ENCODE assay signal across 8 cellular contexts in genomic region chr1:7680791-7681165, GRCh38.
A peak's percentile ranks its signal among the peaks of the same experiment; 100 is the strongest.
DNase-seq lines count a peak whose midpoint lies in the region; ATAC-seq and TF ChIP-seq lines count a peak whose summit lies in the region.

No MANE protein-coding gene starts in this region.

- H3K4me3 Mint-ChIP-seq in activated CD4-positive, alpha-beta T cell treated with anti-CD3 and anti-CD28 coated beads, Interleukin-2, amount 10 ng/mL, durations not matched to agents 7 days and 5 days: peak overlapping the region; percentile 67
- H3K4me3 Mint-ChIP-seq in activated B cell treated with CpG ODN at 0.5 μM for 24 hours: peak overlapping the region; percentile 78

- no peak for DNase-seq in activated CD4-positive, alpha-beta T cell treated with anti-CD3 and anti-CD28 coated beads, Interleukin-2, amount 10 ng/mL, durations not matched to agents 7 days and 5 days
- no peak for DNase-seq in activated CD4-positive, alpha-beta T cell treated with anti-CD3 and anti-CD28 coated beads for 1 hour
- DNase-seq in activated B cell treated with CpG ODN at 0.5 μM for 24 hours (no peak), Right ventricle myocardium superior (no peak), activated gamma-delta T cell (lab: John Stamatoyannopoulos, UW) (no peak), NCI-H1694 treated with DMSO at 0.1 percent for 48 hours (lab: John Stamatoyannopoulos, UW) (no peak)
- no peak for DNase-seq in stimulated activated CD4-positive, alpha-beta T cell treated with anti-CD3 and anti-CD28 coated beads, Interleukin-12 subunit alpha, Interleukin-12 subunit beta, amount 100 ng/mL, for 4 hours

- no peaks in the 10 kb centered on the region for H3K79me2 ChIP-seq in parathyroid adenoma

- POLR2A ChIA-PET in activated CD4-positive, alpha-beta T cell treated with anti-CD3 and anti-CD28 coated beads, Interleukin-2, amount 10 ng/mL, durations not matched to agents 7 days and 5 days (lab: Charles Lee): no interaction called here
- POLR2A ChIA-PET in activated B cell treated with CpG ODN at 0.5 μM for 24 hours (lab: Charles Lee): interaction anchor here (1.8 kb wide), 1 partner anchor 24 kb away, joined by 6 read pairs; no protein-coding TSS in a partner anchor

- TF ChIP-seq CTCF in activated B cell treated with CpG ODN at 0.5 μM for 24 hours (IDR thresholded peaks at IDR 0.05) (no peak), parathyroid adenoma (IDR thresholded peaks at IDR 0.05) (no peak)

- H3K9ac ChIP-seq in parathyroid adenoma: no peak overlapping the region

- H3K27me3 Mint-ChIP-seq in activated CD4-positive, alpha-beta T cell treated with anti-CD3 and anti-CD28 coated beads, Interleukin-2, amount 10 ng/mL, durations not matched to agents 7 days and 5 days: peaks cover 15% of the 10 kb centered on the region
- peaks cover 6% of the 10 kb centered on the region for H3K27me3 Mint-ChIP-seq in activated B cell treated with CpG ODN at 0.5 μM for 24 hours

- H3K4me1 Mint-ChIP-seq in activated CD4-positive, alpha-beta T cell treated with anti-CD3 and anti-CD28 coated beads, Interleukin-2, amount 10 ng/mL, durations not matched to agents 7 days and 5 days: no peaks in the 10 kb centered on the region
- no peaks in the 10 kb centered on the region for H3K4me1 Mint-ChIP-seq in activated B cell treated with CpG ODN at 0.5 μM for 24 hours

- no peaks in the 10 kb centered on the region for H3K27me3 ChIP-seq in parathyroid adenoma (ENCODE audit: control insufficient read depth, insufficient read depth, low read length)

- no peak overlapping the region for H3K27ac ChIP-seq in parathyroid adenoma

- H3K9me3 Mint-ChIP-seq in activated CD4-positive, alpha-beta T cell treated with anti-CD3 and anti-CD28 coated beads, Interleukin-2, amount 10 ng/mL, durations not matched to agents 7 days and 5 days: no peaks in the 10 kb centered on the region
- no peaks in the 10 kb centered on the region for H3K9me3 Mint-ChIP-seq in activated B cell treated with CpG ODN at 0.5 μM for 24 hours

- H3K4me3 ChIP-seq in parathyroid adenoma (ENCODE audit: low read depth, low read length): peak overlapping the region; percentile 71

- intact Hi-C loops in activated B cell treated with CpG ODN at 0.5 μM for 24 hours (cut with micrococcal nuclease): no loop called here
- intact Hi-C loops in Right ventricle myocardium superior (cut with DNase I): no loop called here

- CTCF ChIA-PET in activated CD4-positive, alpha-beta T cell treated with anti-CD3 and anti-CD28 coated beads, Interleukin-2, amount 10 ng/mL, durations not matched to agents 7 days and 5 days (lab: Charles Lee): interaction anchor here (0.9 to 1.2 kb wide), 2 partner anchors 11 to 13 kb away, joined by 3 to 4 read pairs; no protein-coding TSS in a partner anchor
- CTCF ChIA-PET in activated B cell treated with CpG ODN at 0.5 μM for 24 hours (lab: Charles Lee): interaction anchor here (1.1 to 1.3 kb wide), 2 partner anchors 12 to 72 kb away, joined by 4 read pairs; no protein-coding TSS in a partner anchor

- no peaks in the 10 kb centered on the region for H3K4me1 ChIP-seq in parathyroid adenoma

- H2AFZ ChIP-seq in parathyroid adenoma: peak overlapping the region; percentile 90

- H3K9me3 ChIP-seq in parathyroid adenoma (ENCODE audit: control insufficient read depth, low read length): no peaks in the 10 kb centered on the region

- H3K27ac Mint-ChIP-seq in activated CD4-positive, alpha-beta T cell treated with anti-CD3 and anti-CD28 coated beads, Interleukin-2, amount 10 ng/mL, durations not matched to agents 7 days and 5 days: no peak overlapping the region
- H3K27ac Mint-ChIP-seq in activated B cell treated with CpG ODN at 0.5 μM for 24 hours: no peak overlapping the region

- ATAC-seq in activated B cell treated with CpG ODN at 0.5 μM for 24 hours (ENCODE audit: low read depth) (no peak), Right ventricle myocardium superior (ENCODE audit: poor library complexity) (peak; percentile 46)

- H3K36me3 Mint-ChIP-seq in activated CD4-positive, alpha-beta T cell treated with anti-CD3 and anti-CD28 coated beads, Interleukin-2, amount 10 ng/mL, durations not matched to agents 7 days and 5 days (ENCODE audit: low read depth): no peaks in the 10 kb centered on the region
- no peaks in the 10 kb centered on the region for H3K36me3 Mint-ChIP-seq in activated B cell treated with CpG ODN at 0.5 μM for 24 hours (ENCODE audit: low read depth)

- H3K36me3 ChIP-seq in parathyroid adenoma (ENCODE audit: control insufficient read depth, insufficient read depth, low read length): no peaks in the 10 kb centered on the region

- peak overlapping the region; percentile 96 for H3K4me2 ChIP-seq in parathyroid adenoma (ENCODE audit: low read length)
